ENCODE assay signal across 8 cellular contexts in the genomic region with DNA sequence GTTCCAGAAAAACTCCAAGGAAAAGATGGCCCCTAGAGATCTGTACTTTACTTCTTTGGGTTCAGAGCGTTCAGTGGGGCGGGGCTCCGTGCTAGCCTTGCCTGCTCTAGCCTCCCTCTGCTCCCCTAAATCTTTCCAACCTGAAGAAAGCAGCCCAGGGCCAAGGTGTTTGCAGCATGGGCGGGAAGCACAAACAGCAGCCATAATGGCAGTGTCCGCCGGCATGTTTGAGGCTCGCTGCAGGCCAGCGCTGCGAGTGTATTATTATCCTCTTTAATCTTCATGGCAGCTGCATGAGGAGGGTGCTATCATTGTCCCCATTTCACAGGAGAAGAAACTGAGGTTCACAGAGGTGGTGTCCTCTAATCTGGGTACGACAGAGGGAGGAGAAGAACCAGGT.
"Had no signal": no experiment of that assay in that cellular context is flagged by ENCODE, and none has a peak within 500 bp of the region (broad histone marks: within the 10 kb centered on the region; RNA-seq: fewer than 3 reads in every experiment).

No MANE protein-coding gene starts in this region.

- H3K4me3 ChIP-seq: GM23338, HAP-1 had no signal

- ATAC-seq: GM23338, HCT116 had no signal

- H3K4me3 Mint-ChIP-seq: GM23338, HFFc6 had no signal

- H3K27ac Mint-ChIP-seq: GM23338, HFFc6 had no signal

- H3K4me1 ChIP-seq: HAP-1 had no signal

- H3K9me3 Mint-ChIP-seq: GM23338, HFFc6 had no signal

- DNase-seq: H7, HFFc6, IMR-90, KBM-7 had no signal

- H3K9me3 ChIP-seq: HAP-1 had no signal

- H3K27ac ChIP-seq: HL-60 had no signal

- H3K4me2 ChIP-seq: GM23338 had no signal

- H3K36me3 ChIP-seq: HAP-1 had no signal

- H2AFZ ChIP-seq: GM23338 had no signal
